Comparison of ENCODE assay signal across 22 cellular contexts in the genomic region with DNA sequence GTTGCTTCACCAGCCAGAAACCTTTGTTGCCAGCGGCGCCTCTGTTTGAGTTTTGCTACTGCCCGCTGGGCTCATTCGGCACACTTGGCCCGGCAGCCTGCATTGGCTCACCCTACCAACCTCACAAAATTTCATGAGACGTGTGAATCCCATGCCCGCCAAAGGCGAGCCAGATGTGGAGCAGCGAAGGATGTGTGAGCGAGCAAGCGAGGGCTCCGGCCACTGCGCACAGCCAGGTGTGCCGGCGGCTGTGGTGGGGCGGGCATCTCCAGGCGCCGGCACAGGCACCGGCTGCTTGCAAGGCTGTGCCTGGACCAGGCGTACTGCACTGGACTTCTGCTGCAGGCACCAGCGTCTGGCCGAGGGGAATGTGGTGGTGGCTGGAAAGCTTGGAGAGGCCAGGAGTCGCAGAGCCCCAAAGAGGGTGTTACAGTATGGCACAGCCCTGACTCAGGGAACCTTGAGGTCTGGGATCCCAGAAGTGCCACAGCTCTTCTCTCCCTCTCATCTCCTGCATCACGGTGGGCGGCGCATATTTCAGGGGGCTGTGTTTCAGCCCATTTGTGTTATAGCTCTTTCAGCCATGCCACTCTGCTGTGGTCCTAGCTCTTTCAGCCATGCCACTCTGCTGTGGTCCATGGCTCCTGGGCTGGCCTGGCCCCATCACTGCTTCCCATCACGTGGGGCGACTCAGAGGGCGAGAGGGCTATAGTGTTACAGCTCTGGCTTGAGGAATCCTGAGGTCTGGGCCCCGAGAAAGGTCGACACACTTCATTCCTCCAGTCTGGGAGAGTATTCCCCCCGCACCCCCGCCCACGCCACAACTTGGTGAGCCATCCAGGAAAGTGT.
A peak's percentile ranks its signal among the peaks of the same experiment; 100 is the strongest.
DNase-seq lines count a peak whose midpoint lies in the region; ATAC-seq and TF ChIP-seq lines count a peak whose summit lies in the region.
"Had no signal": no experiment of that assay in that cellular context is flagged by ENCODE, and none has a peak within 500 bp of the region (broad histone marks: within the 10 kb centered on the region; RNA-seq: fewer than 3 reads in every experiment).

No MANE protein-coding gene starts in this region.

- intact Hi-C loops in right cardiac atrium (cut with DNase I) (no loop called here), left ventricle myocardium superior (cut with micrococcal nuclease) (no loop called here)

- no peaks in the 10 kb centered on the region for H3K36me3 Mint-ChIP-seq in chondrocyte (ENCODE audit: low read depth)

- H2BK12ac ChIP-seq in neuronal stem cell (ENCODE audit: low read length), result no peak overlapping the region

- in situ Hi-C loops in brain microvascular endothelial cell (cut with HindIII; ENCODE audit: low pct_ligation_motif_present, low sequenced_read_pairs), result no loop called here

- TF ChIP-seq CTCF in chondrocyte (IDR thresholded peaks at IDR 0.05) (no peak), brain microvascular endothelial cell (IDR thresholded peaks at IDR 0.05; ENCODE audit: low read depth, low read length, missing control alignments) (no peak)

- no peak overlapping the region for H3K27ac ChIP-seq in right cardiac atrium (ENCODE audit: low read length)
- H3K27ac ChIP-seq in neuronal stem cell (replicated peaks; ENCODE audit: low read length), result no peak overlapping the region
- H3K27ac ChIP-seq in brain microvascular endothelial cell, result no peak overlapping the region
- H3K27ac ChIP-seq: A549; BLaER1 treated with 17β-estradiol and CSF1 and Interleukin-3, amounts not matched to agents 10 nM and 100 nM; SJCRH30 had no signal

- no peak overlapping the region for H3K4me2 ChIP-seq in neuronal stem cell (ENCODE audit: insufficient read depth, low read length, poor library complexity, severe bottlenecking)
- H3K4me2 ChIP-seq: A549; BLaER1 treated with 17β-estradiol and CSF1 and Interleukin-3, amounts not matched to agents 10 nM and 100 nM had no signal

- peak in 2 of 3 donors; percentile 30 to 38 for DNase-seq in right cardiac atrium
- DNase-seq in left ventricle myocardium superior, result no peak
- DNase-seq in chondrocyte (ENCODE audit: low spot score), result peak; percentile 87
- DNase-seq in neuronal stem cell (ENCODE audit: low spot score), result no peak
- DNase-seq in brain microvascular endothelial cell, result no peak
- DNase-seq: AML-193; CD4-positive, alpha-beta T cell; DMS53; GOT3; Karpas-422; NCI-H1092; NCI-H1436 treated with DMSO at 0.1 percent for 48 hours; NCI-H2029; NCI-H446; NCI-H524 treated with DMSO at 0.1 percent for 48 hours; NCI-H774; SJCRH30 had no signal

- H3K27ac Mint-ChIP-seq in chondrocyte (ENCODE audit: unreplicated experiment), result no peak overlapping the region
- H3K27ac Mint-ChIP-seq: CD4-positive, alpha-beta T cell had no signal

- no peak overlapping the region for H3K9ac ChIP-seq in neuronal stem cell (ENCODE audit: low read depth, low read length, poor library complexity)
- H3K9ac ChIP-seq: BLaER1 treated with 17β-estradiol and CSF1 and Interleukin-3, amounts not matched to agents 10 nM and 100 nM had no signal

- H3K36me3 ChIP-seq in neuronal stem cell (replicated peaks in 1 of 2; ENCODE audit: control insufficient read depth in 2 of 2, insufficient read depth in 2 of 2, low read length in 2 of 2) (no peaks in the 10 kb centered on the region), brain microvascular endothelial cell (replicated peaks) (no peaks in the 10 kb centered on the region)
- H3K36me3 ChIP-seq: BLaER1 treated with 17β-estradiol and CSF1 and Interleukin-3, amounts not matched to agents 10 nM and 100 nM; SJCRH30 had no signal

- H3K14ac ChIP-seq in neuronal stem cell (ENCODE audit: low read length), result peak overlapping the region; percentile 61

- no peak overlapping the region for H3K4me3 ChIP-seq in right cardiac atrium (ENCODE audit: low read length)
- H3K4me3 ChIP-seq in neuronal stem cell (ENCODE audit: low read length in 2 of 2), result no peak overlapping the region
- no peak overlapping the region for H3K4me3 ChIP-seq in brain microvascular endothelial cell (ENCODE audit: low read depth, low read length)
- H3K4me3 ChIP-seq: A549; BLaER1 treated with 17β-estradiol and CSF1 and Interleukin-3, amounts not matched to agents 10 nM and 100 nM; SJCRH30 had no signal

- H2AK5ac ChIP-seq in neuronal stem cell (ENCODE audit: low read depth, low read length), result no peak overlapping the region

- no peaks in the 10 kb centered on the region for H3K4me1 Mint-ChIP-seq in chondrocyte (ENCODE audit: low read depth)

- H4K8ac ChIP-seq in neuronal stem cell (ENCODE audit: low read depth, low read length), result no peak overlapping the region

- ATAC-seq in right cardiac atrium (no peak), left ventricle myocardium superior (no peak), GM21528 (IDR thresholded peaks at IDR 0.05; ENCODE audit: low FRiP score, unreplicated experiment) (no peak), HG02571 (IDR thresholded peaks at IDR 0.05; ENCODE audit: unreplicated experiment) (no peak)
- ATAC-seq: A549, HCT116 had no signal

- H3K23ac ChIP-seq in neuronal stem cell (ENCODE audit: low read depth, low read length, poor library complexity), result no peak overlapping the region

- no peak overlapping the region for H2BK15ac ChIP-seq in neuronal stem cell (ENCODE audit: low read length)

- H3K4me1 ChIP-seq in right cardiac atrium (ENCODE audit: control insufficient read depth, insufficient read depth, low read length) (no peaks in the 10 kb centered on the region), neuronal stem cell (ENCODE audit: control insufficient read depth in 2 of 2, insufficient read depth in 1 of 2, low read depth in 1 of 2, low read length in 2 of 2) (no peaks in the 10 kb centered on the region)
- H3K4me1 ChIP-seq: A549; BLaER1 treated with 17β-estradiol and CSF1 and Interleukin-3, amounts not matched to agents 10 nM and 100 nM; SJCRH30 had no signal

- H3K4me3 Mint-ChIP-seq in chondrocyte (ENCODE audit: unreplicated experiment), result no peak overlapping the region
- H3K4me3 Mint-ChIP-seq: CD4-positive, alpha-beta T cell had no signal

- H3K9me3 Mint-ChIP-seq in chondrocyte (ENCODE audit: low read depth), result peaks cover 3% of the 10 kb centered on the region
- H3K9me3 Mint-ChIP-seq: CD4-positive, alpha-beta T cell had no signal

- H4K91ac ChIP-seq in neuronal stem cell (ENCODE audit: low read depth, low read length, poor library complexity), result no peak overlapping the region

- no peaks in the 10 kb centered on the region for H3K9me3 ChIP-seq in right cardiac atrium (ENCODE audit: control insufficient read depth, low read length)
- H3K9me3 ChIP-seq in neuronal stem cell (replicated peaks in 1 of 2; ENCODE audit: control insufficient read depth in 2 of 2, insufficient read depth in 1 of 2, low read depth in 1 of 2, low read length in 2 of 2), result no peaks in the 10 kb centered on the region
- H3K9me3 ChIP-seq: A549, SJCRH30 had no signal

- H3K4ac ChIP-seq in neuronal stem cell (ENCODE audit: low read length), result no peak overlapping the region

- WGBS in right cardiac atrium, result 93% methylated on average over 34 of the region's 34 CpGs
- WGBS in neuronal stem cell (ENCODE audit: extremely low coverage in 2 of 2, insufficient read length in 2 of 2, insufficient replicate concordance in 1 of 2), 2 donors, result no CpG with 5 or more reads among the region's 34 CpGs

- no peaks in the 10 kb centered on the region for H3K79me1 ChIP-seq in neuronal stem cell (ENCODE audit: low read depth, low read length)

- no peak overlapping the region for H2BK120ac ChIP-seq in neuronal stem cell (ENCODE audit: low read depth, low read length)

- H2BK5ac ChIP-seq in neuronal stem cell (ENCODE audit: low read length), result peak overlapping the region; percentile 87

- H2AFZ ChIP-seq in neuronal stem cell (ENCODE audit: low read length), result peak overlapping the region; percentile 5

- H3K27me3 Mint-ChIP-seq in chondrocyte (ENCODE audit: low read depth), result no peaks in the 10 kb centered on the region
- H3K27me3 Mint-ChIP-seq: CD4-positive, alpha-beta T cell had no signal

- no peaks in the 10 kb centered on the region for H3K27me3 ChIP-seq in right cardiac atrium (ENCODE audit: control insufficient read depth, insufficient read depth)
- no peaks in the 10 kb centered on the region for H3K27me3 ChIP-seq in neuronal stem cell (ENCODE audit: control insufficient read depth in 3 of 3, insufficient read depth in 3 of 3, low read depth in 1 of 3, low read length in 3 of 3)
- H3K27me3 ChIP-seq in brain microvascular endothelial cell (replicated peaks), result no peaks in the 10 kb centered on the region
- H3K27me3 ChIP-seq: BLaER1 treated with 17β-estradiol and CSF1 and Interleukin-3, amounts not matched to agents 10 nM and 100 nM; SJCRH30 had no signal

- no peak overlapping the region for H3K18ac ChIP-seq in neuronal stem cell (ENCODE audit: low read length)

Comparison
In these comparisons a context has a peak if more than half of its experiments do, and no peak if none do; other contexts are left out.
1. DNase-seq: peak in right cardiac atrium (2 of 3) and chondrocyte (single experiment); none in left ventricle myocardium superior (single experiment), neuronal stem cell (single experiment) and brain microvascular endothelial cell (single experiment).